ENCODE assay signal across 28 cellular contexts in the genomic region with DNA sequence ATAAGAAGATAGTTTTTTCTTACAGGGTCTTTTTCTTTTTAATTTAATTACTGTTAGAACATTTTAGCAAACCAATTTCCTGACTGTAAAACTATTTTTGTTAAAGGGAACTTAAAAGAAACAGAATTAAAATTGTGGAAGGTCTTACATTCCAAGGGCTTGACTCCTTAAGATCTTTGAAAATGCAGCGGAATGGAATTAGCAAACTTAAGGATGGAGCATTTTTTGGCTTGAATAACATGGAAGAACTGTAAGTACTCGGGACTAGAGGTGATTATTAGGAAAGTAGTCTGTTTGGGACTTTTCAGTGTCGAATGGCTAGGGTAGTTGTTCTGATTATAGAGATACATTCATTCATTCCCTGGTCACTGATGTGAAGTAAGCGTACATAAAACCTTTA.
"Had no signal": no experiment of that assay in that cellular context is flagged by ENCODE, and none has a peak within 500 bp of the region (broad histone marks: within the 10 kb centered on the region; RNA-seq: fewer than 3 reads in every experiment).

No MANE protein-coding gene starts in this region.

- ATAC-seq: natural killer cell; psoas muscle; right cardiac atrium; right lobe of liver; stimulated activated effector memory CD8-positive, alpha-beta T cell treated with anti-CD3 and anti-CD28 coated beads, Interleukin-12 subunit alpha, Interleukin-12 subunit beta, amount 100 ng/mL, for 72 hours; stimulated activated naive B cell treated with anti-CD40 and anti-IgM and Interleukin-4, amounts not matched to agents 10 μg/mL and 1 μg/mL and 100 μg/mL, for 72 hours had no signal

- H3K4me3 Mint-ChIP-seq: natural killer cell; nephron; neural progenitor cell; stimulated activated effector memory CD8-positive, alpha-beta T cell treated with anti-CD3 and anti-CD28 coated beads, Interleukin-12 subunit alpha, Interleukin-12 subunit beta, amount 100 ng/mL, for 72 hours; stimulated activated naive B cell treated with anti-CD40 and anti-IgM and Interleukin-4, amounts not matched to agents 10 μg/mL and 1 μg/mL and 100 μg/mL, for 72 hours; stimulated activated naive CD8-positive, alpha-beta T cell treated with anti-CD3 and anti-CD28 coated beads, Interleukin-15, Interleukin-2, amounts not matched to agents 100 ng/mL and 50 ng/mL, for 24 hours had no signal

- H3K4me1 Mint-ChIP-seq: stimulated activated effector memory CD8-positive, alpha-beta T cell treated with anti-CD3 and anti-CD28 coated beads, Interleukin-12 subunit alpha, Interleukin-12 subunit beta, amount 100 ng/mL, for 72 hours had no signal

- H3K4me1 ChIP-seq: neural progenitor cell, parathyroid adenoma, vagina had no signal

- DNase-seq: natural killer cell; occipital lobe; ovary; psoas muscle; right cardiac atrium; right lobe of liver; sigmoid colon; small intestine; spleen; stimulated activated CD4-positive, alpha-beta T cell treated with anti-CD3 and anti-CD28 coated beads, Interleukin-12 subunit alpha, Interleukin-12 subunit beta, amount 100 ng/mL, for 4 hours; stimulated activated CD4-positive, alpha-beta T cell treated with anti-CD3 and anti-CD28 coated beads, Interleukin-1b, Interleukin-23, amount 100 ng/mL, for 48 hours; stimulated activated CD4-positive, alpha-beta T cell treated with anti-CD3 and anti-CD28 coated beads, Interleukin-4, amount 100 ng/mL, for 24 hours; stimulated activated naive B cell treated with anti-CD40 and anti-IgM and Interleukin-4, amounts not matched to agents 10 μg/mL and 1 μg/mL and 100 μg/mL, for 72 hours; stimulated activated naive CD4-positive, alpha-beta T cell treated with Interleukin-2 at 50 U/mL for 16 hours; stomach; thyroid gland; trophoblast cell; upper lobe of left lung had no signal

- H3K4me3 ChIP-seq: neural progenitor cell, ovary, psoas muscle, right lobe of liver, sigmoid colon, spleen, stomach, thoracic aorta, thyroid gland, tibial nerve, upper lobe of left lung, vagina had no signal

- H2AFZ ChIP-seq: neural progenitor cell, parathyroid adenoma had no signal

- H3K27ac ChIP-seq: neural progenitor cell, ovary, parathyroid adenoma, psoas muscle, right lobe of liver, sigmoid colon, spleen, stomach, thoracic aorta, thyroid gland, tibial nerve, upper lobe of left lung, vagina had no signal

- H3K27me3 ChIP-seq: neural progenitor cell, ovary, right lobe of liver, sigmoid colon, spleen, stomach, thyroid gland, tibial nerve, upper lobe of left lung, vagina had no signal

- H3K9me3 Mint-ChIP-seq: natural killer cell; nephron; neural progenitor cell; stimulated activated effector memory CD8-positive, alpha-beta T cell treated with anti-CD3 and anti-CD28 coated beads, Interleukin-12 subunit alpha, Interleukin-12 subunit beta, amount 100 ng/mL, for 72 hours; stimulated activated naive B cell treated with anti-CD40 and anti-IgM and Interleukin-4, amounts not matched to agents 10 μg/mL and 1 μg/mL and 100 μg/mL, for 72 hours; stimulated activated naive CD8-positive, alpha-beta T cell treated with anti-CD3 and anti-CD28 coated beads, Interleukin-15, Interleukin-2, amounts not matched to agents 100 ng/mL and 50 ng/mL, for 24 hours had no signal

- H3K9ac ChIP-seq: neural progenitor cell, parathyroid adenoma had no signal

- H3K27ac Mint-ChIP-seq: nephron; neural progenitor cell; stimulated activated effector memory CD8-positive, alpha-beta T cell treated with anti-CD3 and anti-CD28 coated beads, Interleukin-12 subunit alpha, Interleukin-12 subunit beta, amount 100 ng/mL, for 72 hours; stimulated activated naive B cell treated with anti-CD40 and anti-IgM and Interleukin-4, amounts not matched to agents 10 μg/mL and 1 μg/mL and 100 μg/mL, for 72 hours; stimulated activated naive CD8-positive, alpha-beta T cell treated with anti-CD3 and anti-CD28 coated beads, Interleukin-15, Interleukin-2, amounts not matched to agents 100 ng/mL and 50 ng/mL, for 24 hours had no signal

- H3K9me3 ChIP-seq: ovary, psoas muscle, right lobe of liver, sigmoid colon, spleen, stomach, thoracic aorta, thyroid gland, tibial nerve, upper lobe of left lung, vagina had no signal

- H3K4me2 ChIP-seq: neural progenitor cell had no signal

- H3K36me3 ChIP-seq: ovary had no signal

- H3K27me3 Mint-ChIP-seq: progenitor cell of endocrine pancreas; stimulated activated naive B cell treated with anti-CD40 and anti-IgM and Interleukin-4, amounts not matched to agents 10 μg/mL and 1 μg/mL and 100 μg/mL, for 72 hours; stimulated activated naive CD8-positive, alpha-beta T cell treated with anti-CD3 and anti-CD28 coated beads, Interleukin-15, Interleukin-2, amounts not matched to agents 100 ng/mL and 50 ng/mL, for 24 hours had no signal

- FAIRE-seq: small intestine, urothelium cell line had no signal
